ENCODE assay signal across 10 cellular contexts in the genomic region with DNA sequence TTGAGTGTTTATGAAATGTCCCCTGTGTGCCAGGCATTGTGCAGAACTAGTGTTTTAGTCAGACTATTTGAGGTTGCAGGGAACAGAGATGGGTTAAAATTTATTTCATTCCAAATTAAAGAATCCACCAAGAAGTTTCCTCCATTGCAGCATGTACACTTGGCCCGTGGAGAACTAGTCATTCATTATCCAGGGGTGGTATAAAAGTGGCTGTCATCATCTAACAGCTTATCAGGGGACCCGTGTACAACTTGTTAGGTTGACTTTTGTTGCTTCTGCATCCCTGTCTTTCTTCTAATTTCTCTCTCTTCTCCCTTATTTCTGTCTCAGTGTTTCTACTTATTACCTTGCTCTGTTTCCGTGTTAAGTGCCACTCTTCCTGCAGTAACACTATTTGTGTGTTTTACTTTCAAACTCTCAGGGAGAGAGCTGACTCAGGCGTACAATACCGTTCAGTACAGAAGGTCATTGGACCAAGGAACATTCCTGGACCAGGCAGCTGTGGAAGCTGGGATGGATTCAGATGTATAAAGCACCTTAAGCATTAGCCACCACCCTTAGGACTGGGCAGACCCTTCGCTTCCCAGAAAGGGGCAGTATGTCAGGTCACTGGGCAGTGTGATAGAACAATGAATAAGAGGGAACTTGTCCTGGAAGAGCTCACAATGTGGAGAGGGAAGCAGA. TPM values are rescaled to one million over a fixed set of nuclear protein-coding genes. Genes with fewer than 3 reads are reported as not detected.
DNase-seq lines count a peak whose midpoint lies in the region; ATAC-seq and TF ChIP-seq lines count a peak whose summit lies in the region.
"Had no signal": no experiment of that assay in that cellular context is flagged by ENCODE, and none has a peak within 500 bp of the region (broad histone marks: within the 10 kb centered on the region; RNA-seq: fewer than 3 reads in every experiment).

No MANE protein-coding gene starts in this region.

- no peak for TF ChIP-seq CTCF in Calu3 (IDR thresholded peaks at IDR 0.05; ENCODE audit: unreplicated experiment)
- TF ChIP-seq CTCF in fibroblast of villous mesenchyme (IDR thresholded peaks at IDR 0.05; ENCODE audit: insufficient read depth, low read depth, low read length) = no peak
- TF ChIP-seq CTCF in neutrophil (IDR thresholded peaks at IDR 0.05) = no peak
- no peak for TF ChIP-seq CTCF in GM20000 (IDR thresholded peaks at IDR 0.05; ENCODE audit: extremely low read depth, missing control alignments)

- intact Hi-C loops in Calu3 (cut with micrococcal nuclease; ENCODE audit: unreplicated experiment) = no loop called here

- ATAC-seq in HG03108 (IDR thresholded peaks at IDR 0.05; ENCODE audit: unreplicated experiment) = no peak
- ATAC-seq in HG03280 (IDR thresholded peaks at IDR 0.05; ENCODE audit: unreplicated experiment) = no peak
- ATAC-seq: foreskin keratinocyte had no signal

- peaks cover 71% of the 10 kb centered on the region for H3K4me1 Mint-ChIP-seq in Calu3 (ENCODE audit: low read depth, unreplicated experiment)
- peaks cover 82% of the 10 kb centered on the region for H3K4me1 Mint-ChIP-seq in activated CD4-positive, alpha-beta memory T cell treated with anti-CD3 and anti-CD28 coated beads, Interleukin-2, amount 10 ng/mL, durations not matched to agents 7 days and 5 days

- H3K27me3 Mint-ChIP-seq in Calu3 (ENCODE audit: unreplicated experiment) = no peaks in the 10 kb centered on the region
- H3K27me3 Mint-ChIP-seq in activated CD4-positive, alpha-beta memory T cell treated with anti-CD3 and anti-CD28 coated beads, Interleukin-2, amount 10 ng/mL, durations not matched to agents 7 days and 5 days = no peaks in the 10 kb centered on the region

- no peaks in the 10 kb centered on the region for H3K9me3 Mint-ChIP-seq in Calu3 (ENCODE audit: low read depth, unreplicated experiment)
- H3K9me3 Mint-ChIP-seq in activated CD4-positive, alpha-beta memory T cell treated with anti-CD3 and anti-CD28 coated beads, Interleukin-2, amount 10 ng/mL, durations not matched to agents 7 days and 5 days = no peaks in the 10 kb centered on the region

- H3K36me3 ChIP-seq in neutrophil = no peaks in the 10 kb centered on the region

- POLR2A ChIA-PET in activated CD4-positive, alpha-beta memory T cell treated with anti-CD3 and anti-CD28 coated beads, Interleukin-2, amount 10 ng/mL, durations not matched to agents 7 days and 5 days (lab: Charles Lee) = interaction anchor here (0.9 to 1.4 kb wide), 5 partner anchors 8 to 580 kb away, joined by 3 to 5 read pairs (median 3); no protein-coding TSS in a partner anchor

- no peak overlapping the region for H3K4me3 ChIP-seq in fibroblast of villous mesenchyme (ENCODE audit: low read depth, low read length)
- no peak overlapping the region for H3K4me3 ChIP-seq in neutrophil (ENCODE audit: low read depth in 1 of 2, low read length in 1 of 2)

- H3K9me3 ChIP-seq in neutrophil = no peaks in the 10 kb centered on the region

- H3K4me1 ChIP-seq in neutrophil (ENCODE audit: control insufficient read depth in 1 of 2, insufficient read depth in 1 of 2, low read depth in 1 of 2, low read length in 1 of 2) = peaks cover 10 to 51% of the 10 kb centered on the region in 2 experiments

- no TSS peak for BruUV-seq in Calu3 (replicated peaks; lab: Mats Ljungman, UMichigan)

- H3K27ac ChIP-seq in neutrophil = peak overlapping the region; percentile 5
- H3K27ac ChIP-seq: foreskin keratinocyte had no signal

- H3K4me3 Mint-ChIP-seq in Calu3 (ENCODE audit: low read depth, unreplicated experiment) = peak overlapping the region; percentile 41
- peak overlapping the region; percentile 1 for H3K4me3 Mint-ChIP-seq in activated CD4-positive, alpha-beta memory T cell treated with anti-CD3 and anti-CD28 coated beads, Interleukin-2, amount 10 ng/mL, durations not matched to agents 7 days and 5 days

- no peaks in the 10 kb centered on the region for H3K36me3 Mint-ChIP-seq in Calu3 (ENCODE audit: insufficient read depth, unreplicated experiment)
- H3K36me3 Mint-ChIP-seq in activated CD4-positive, alpha-beta memory T cell treated with anti-CD3 and anti-CD28 coated beads, Interleukin-2, amount 10 ng/mL, durations not matched to agents 7 days and 5 days (ENCODE audit: low read depth) = peaks cover 20% of the 10 kb centered on the region

- CTCF ChIA-PET in Calu3 (lab: Charles Lee) = interaction anchor here (0.5 to 0.9 kb wide), 3 partner anchors 24 to 586 kb away, joined by 3 to 5 read pairs (median 3); no protein-coding TSS in a partner anchor
- CTCF ChIA-PET in activated CD4-positive, alpha-beta memory T cell treated with anti-CD3 and anti-CD28 coated beads, Interleukin-2, amount 10 ng/mL, durations not matched to agents 7 days and 5 days (lab: Charles Lee) = interaction anchor here (1.0 to 2.3 kb wide), 2 partner anchors 580 to 587 kb away, joined by 3 to 5 read pairs; no protein-coding TSS in a partner anchor

- H3K27me3 ChIP-seq in neutrophil = no peaks in the 10 kb centered on the region
- H3K27me3 ChIP-seq: foreskin keratinocyte had no signal

- H3K27ac Mint-ChIP-seq in Calu3 (ENCODE audit: unreplicated experiment) = peak overlapping the region; percentile 67
- H3K27ac Mint-ChIP-seq in activated CD4-positive, alpha-beta memory T cell treated with anti-CD3 and anti-CD28 coated beads, Interleukin-2, amount 10 ng/mL, durations not matched to agents 7 days and 5 days = peak overlapping the region; percentile 7

- DNase-seq in Calu3 (no peak), fibroblast of villous mesenchyme (ENCODE audit: low read depth) (peak; percentile 63), GM20000 (ENCODE audit: low spot score) (no peak), NCI-H82 (lab: John Stamatoyannopoulos, UW) (no peak)
- no peak for DNase-seq in activated CD4-positive, alpha-beta memory T cell treated with anti-CD3 and anti-CD28 coated beads, Interleukin-2, amount 10 ng/mL, durations not matched to agents 7 days and 5 days
- DNase-seq: foreskin keratinocyte, NCI-H2227 treated with DMSO at 0.1 percent for 48 hours had no signal

RNA-seq across cellular contexts. Expression of gene MAP3K1, which starts 36.1 kb away (rescaled TPM):
- total RNA-seq in Calu3 (2022) (32.9 and 33.1 TPM in 2 replicates), fibroblast of villous mesenchyme (7.7 and 9.5 TPM in 2 replicates)
- 10 to 100 TPM; 47.5 to 49.5 TPM for total RNA-seq in activated CD4-positive, alpha-beta memory T cell treated with anti-CD3 and anti-CD28 coated beads, Interleukin-2, amount 10 ng/mL, durations not matched to agents 7 days and 5 days

RNA-seq across cellular contexts. Expression of gene SETD9, which starts 58.0 kb away (rescaled TPM):
- total RNA-seq in Calu3 (2022) (11.1 and 11.9 TPM in 2 replicates), fibroblast of villous mesenchyme (7.3 and 9.3 TPM in 2 replicates)
- total RNA-seq in activated CD4-positive, alpha-beta memory T cell treated with anti-CD3 and anti-CD28 coated beads, Interleukin-2, amount 10 ng/mL, durations not matched to agents 7 days and 5 days = 1 to 10 TPM; 4.1 to 4.9 TPM
